15 cellular contexts compared by ENCODE assay signal in the genomic region with DNA sequence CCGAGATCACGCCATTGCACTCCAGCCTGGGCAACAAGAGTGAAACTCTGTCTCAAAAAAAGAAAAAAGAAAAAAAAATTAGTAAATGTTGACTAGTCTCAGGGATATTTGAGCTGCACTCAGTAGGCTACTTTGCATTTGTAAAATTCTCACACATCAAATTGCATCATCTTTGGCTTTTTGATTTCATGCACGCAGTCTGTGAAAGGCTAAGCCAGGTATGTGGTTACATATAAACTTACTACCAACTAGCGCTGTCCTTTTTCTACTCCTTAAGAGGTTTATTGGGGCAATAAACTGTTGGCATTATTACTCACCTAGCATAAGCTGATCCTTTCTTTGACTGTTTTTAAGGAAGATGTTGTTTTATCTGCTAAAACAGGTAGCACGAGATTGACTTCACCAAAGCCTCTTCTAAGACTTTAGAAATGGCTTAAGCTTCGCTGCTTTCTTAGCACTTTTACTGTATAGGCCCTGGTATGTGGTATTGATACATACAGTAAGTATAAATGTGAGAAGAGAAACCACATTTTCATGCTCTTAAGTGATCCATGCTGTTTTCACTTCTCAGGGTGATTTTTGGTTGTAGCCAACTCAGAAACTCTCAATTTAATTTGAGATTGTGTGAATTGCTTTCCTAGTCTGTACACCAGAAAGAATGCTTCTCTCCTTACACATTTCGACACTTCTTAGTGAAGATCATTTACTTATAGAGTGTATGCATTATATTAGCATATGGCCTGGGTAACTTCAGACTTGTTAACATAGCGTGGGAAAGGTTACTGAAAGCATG.
A peak's percentile ranks its signal among the peaks of the same experiment; 100 is the strongest.
DNase-seq lines count a peak whose midpoint lies in the region; ATAC-seq and TF ChIP-seq lines count a peak whose summit lies in the region.
"Had no signal": no experiment of that assay in that cellular context is flagged by ENCODE, and none has a peak within 500 bp of the region (broad histone marks: within the 10 kb centered on the region; RNA-seq: fewer than 3 reads in every experiment).

No MANE protein-coding gene starts in this region.

- DNase-seq in GM23338 (ENCODE audit: low spot score) (no peak), NCI-H187 treated with DMSO at 0.1 percent for 48 hours (lab: John Stamatoyannopoulos, UW) (no peak), DMS53 treated with DMSO at 0.1 percent for 48 hours (lab: John Stamatoyannopoulos, UW; ENCODE audit: unreplicated experiment) (no peak), chondrocyte (ENCODE audit: low spot score) (no peak)
- DNase-seq in stimulated activated naive B cell treated with anti-CD40 and anti-IgM and Interleukin-4, amounts not matched to agents 10 μg/mL and 1 μg/mL and 100 μg/mL, for 72 hours: no peak
- DNase-seq: caudate nucleus; CD4-positive, CD25-positive, alpha-beta regulatory T cell; transverse colon had no signal

- H3K4me1 ChIP-seq in GM23338 (ENCODE audit: insufficient read depth): no peaks in the 10 kb centered on the region
- H3K4me1 ChIP-seq: neural progenitor cell had no signal

- H3K27ac Mint-ChIP-seq in GM23338 (peak overlapping the region; percentile 58), chondrocyte (ENCODE audit: unreplicated experiment) (no peak overlapping the region)
- H3K27ac Mint-ChIP-seq in stimulated activated naive B cell treated with anti-CD40 and anti-IgM and Interleukin-4, amounts not matched to agents 10 μg/mL and 1 μg/mL and 100 μg/mL, for 72 hours: no peak overlapping the region
- H3K27ac Mint-ChIP-seq: activated naive CD4-positive, alpha-beta T cell treated with anti-CD3 and anti-CD28 coated beads, Interleukin-2, amount 50 U/mL, for 24 hours; CD4-positive, CD25-positive, alpha-beta regulatory T cell; neural progenitor cell had no signal

- H3K4me1 Mint-ChIP-seq in GM23338: peaks cover 7% of the 10 kb centered on the region; the same call in 2 of the 3 replicates
- H3K4me1 Mint-ChIP-seq in stimulated activated naive B cell treated with anti-CD40 and anti-IgM and Interleukin-4, amounts not matched to agents 10 μg/mL and 1 μg/mL and 100 μg/mL, for 72 hours: peaks cover 2 to 13% of the 10 kb centered on the region in 2 donors
- peaks cover 13% of the 10 kb centered on the region for H3K4me1 Mint-ChIP-seq in chondrocyte (ENCODE audit: low read depth)
- H3K4me1 Mint-ChIP-seq: activated naive CD4-positive, alpha-beta T cell treated with anti-CD3 and anti-CD28 coated beads, Interleukin-2, amount 50 U/mL, for 24 hours; CD4-positive, CD25-positive, alpha-beta regulatory T cell; neural progenitor cell had no signal

- H4K20me1 ChIP-seq in GM23338 (replicated peaks; ENCODE audit: insufficient read depth): no peaks in the 10 kb centered on the region

- TF ChIP-seq CTCF in GM23338 (conservative IDR thresholded peaks at IDR 0.05; ENCODE audit: low read depth in 2 of 2) (no peak), chondrocyte (IDR thresholded peaks at IDR 0.05) (no peak)

- no peaks in the 10 kb centered on the region for H3K27me3 Mint-ChIP-seq in GM23338 (ENCODE audit: insufficient read depth, low read depth, poor library complexity)
- H3K27me3 Mint-ChIP-seq in stimulated activated naive B cell treated with anti-CD40 and anti-IgM and Interleukin-4, amounts not matched to agents 10 μg/mL and 1 μg/mL and 100 μg/mL, for 72 hours: no peaks in the 10 kb centered on the region
- no peaks in the 10 kb centered on the region for H3K27me3 Mint-ChIP-seq in chondrocyte (ENCODE audit: low read depth)
- H3K27me3 Mint-ChIP-seq: activated naive CD4-positive, alpha-beta T cell treated with anti-CD3 and anti-CD28 coated beads, Interleukin-2, amount 50 U/mL, for 24 hours; CD4-positive, CD25-positive, alpha-beta regulatory T cell had no signal

- ATAC-seq in GM19043 (IDR thresholded peaks at IDR 0.05; ENCODE audit: low read depth, unreplicated experiment) (peak; percentile 53), GM23338 (no peak), HG03432 (IDR thresholded peaks at IDR 0.05; ENCODE audit: unreplicated experiment) (peak; percentile 92)
- ATAC-seq in stimulated activated naive B cell treated with anti-CD40 and anti-IgM and Interleukin-4, amounts not matched to agents 10 μg/mL and 1 μg/mL and 100 μg/mL, for 72 hours (replicated peaks): peak; percentile 39 to 52

- no peaks in the 10 kb centered on the region for H3K27me3 ChIP-seq in GM23338 (ENCODE audit: insufficient read depth)
- H3K27me3 ChIP-seq: neural progenitor cell had no signal

- H3K4me3 Mint-ChIP-seq in GM23338: no peak overlapping the region
- H3K4me3 Mint-ChIP-seq in stimulated activated naive B cell treated with anti-CD40 and anti-IgM and Interleukin-4, amounts not matched to agents 10 μg/mL and 1 μg/mL and 100 μg/mL, for 72 hours: no peak overlapping the region
- no peak overlapping the region for H3K4me3 Mint-ChIP-seq in chondrocyte (ENCODE audit: unreplicated experiment)
- H3K4me3 Mint-ChIP-seq: activated naive CD4-positive, alpha-beta T cell treated with anti-CD3 and anti-CD28 coated beads, Interleukin-2, amount 50 U/mL, for 24 hours; CD4-positive, CD25-positive, alpha-beta regulatory T cell; neural progenitor cell had no signal

- no peak overlapping the region for H2AFZ ChIP-seq in GM23338
- H2AFZ ChIP-seq: neural progenitor cell had no signal

- no peak overlapping the region for H3K27ac ChIP-seq in GM23338 (ENCODE audit: low read depth)
- H3K27ac ChIP-seq: neural progenitor cell, RWPE1, skin epidermis, transverse colon had no signal

- H3K4me3 ChIP-seq in GM23338: no peak overlapping the region
- H3K4me3 ChIP-seq: lung, neural progenitor cell, skin epidermis, transverse colon had no signal

- no peaks in the 10 kb centered on the region for H3K79me2 ChIP-seq in GM23338 (replicated peaks; ENCODE audit: insufficient read depth)

- no peaks in the 10 kb centered on the region for H3K9me2 ChIP-seq in GM23338 (ENCODE audit: insufficient read depth)

- no peaks in the 10 kb centered on the region for H3F3A ChIP-seq in GM23338 (replicated peaks; ENCODE audit: low read depth)

- no peaks in the 10 kb centered on the region for H3K36me3 ChIP-seq in GM23338 (ENCODE audit: insufficient read depth)
- H3K36me3 ChIP-seq: neural progenitor cell, transverse colon had no signal

- no peak overlapping the region for H3K4me2 ChIP-seq in GM23338
- H3K4me2 ChIP-seq: neural progenitor cell had no signal

- no peaks in the 10 kb centered on the region for H3K36me3 Mint-ChIP-seq in GM23338 (ENCODE audit: low read depth)
- peaks cover 2 to 4% of the 10 kb centered on the region in 2 donors for H3K36me3 Mint-ChIP-seq in stimulated activated naive B cell treated with anti-CD40 and anti-IgM and Interleukin-4, amounts not matched to agents 10 μg/mL and 1 μg/mL and 100 μg/mL, for 72 hours
- H3K36me3 Mint-ChIP-seq in chondrocyte (ENCODE audit: low read depth): peaks cover 3% of the 10 kb centered on the region
- H3K36me3 Mint-ChIP-seq: activated naive CD4-positive, alpha-beta T cell treated with anti-CD3 and anti-CD28 coated beads, Interleukin-2, amount 50 U/mL, for 24 hours; CD4-positive, CD25-positive, alpha-beta regulatory T cell had no signal

- no peaks in the 10 kb centered on the region for H3K9me3 Mint-ChIP-seq in GM23338
- H3K9me3 Mint-ChIP-seq in stimulated activated naive B cell treated with anti-CD40 and anti-IgM and Interleukin-4, amounts not matched to agents 10 μg/mL and 1 μg/mL and 100 μg/mL, for 72 hours: peaks cover 0 to 5% of the 10 kb centered on the region in 2 donors
- no peaks in the 10 kb centered on the region for H3K9me3 Mint-ChIP-seq in chondrocyte (ENCODE audit: low read depth)
- H3K9me3 Mint-ChIP-seq: neural progenitor cell had no signal

TF ChIP-seq in GM23338, 12 proteins besides CTCF, POLR2A, EP300 and RAD21:
- no peak for TF ChIP-seq NANOG (IDR thresholded peaks at IDR 0.05; ENCODE audit: borderline replicate concordance)
- no peak for TF ChIP-seq ZNF114 (CRISPR knock-in tag; IDR thresholded peaks at IDR 0.05)
